8 cellular contexts compared by ENCODE assay signal in the genomic region with DNA sequence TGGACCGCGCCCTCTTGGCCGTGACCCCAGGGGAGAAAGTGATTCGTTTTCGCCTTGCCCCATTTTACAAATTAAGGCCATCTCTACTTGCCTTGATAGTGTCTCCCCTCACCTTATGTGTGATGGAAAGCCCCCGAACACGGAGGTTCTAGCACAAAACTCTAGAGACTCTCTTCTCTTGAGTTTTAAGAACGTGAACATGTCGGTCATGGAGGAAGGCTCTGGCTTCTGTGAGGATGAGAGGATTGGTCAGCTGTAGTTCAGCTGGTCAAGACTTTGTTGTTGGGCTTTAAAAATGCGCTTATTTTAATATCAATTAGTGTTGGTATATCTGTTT. TPM values are rescaled to one million over a fixed set of nuclear protein-coding genes. Genes with fewer than 3 reads are reported as not detected.
DNase-seq lines count a peak whose midpoint lies in the region; ATAC-seq, FAIRE-seq and TF ChIP-seq lines count a peak whose summit lies in the region.

No MANE protein-coding gene starts in this region.

- WGBS in adrenal gland, 4 donors, result 0 to 1% (median 0%) methylated on average over 8 to 10 of the region's 10 CpGs
- WGBS in stomach, 5 donors, result 0 to 1% (median 0%) methylated on average over 7 to 10 of the region's 10 CpGs

- no peak for TF ChIP-seq EP300 in stomach (IDR thresholded peaks at IDR 0.05)

- DNase-seq in NCI-H82 (lab: John Stamatoyannopoulos, UW) (peak; percentile 28), NCI-H82 treated with DMSO at 0.1 percent for 48 hours (lab: John Stamatoyannopoulos, UW; ENCODE audit: unreplicated experiment) (no peak), adrenal gland (no peak), keratinocyte (ENCODE audit: low read depth, low spot score) (no peak), stomach (no peak), AG20443 (ENCODE audit: low spot score) (no peak), H54 (ENCODE audit: insufficient read length, low spot score) (no peak)

- peaks cover 10 to 26% of the 10 kb centered on the region in 2 donors for H3K4me1 ChIP-seq in adrenal gland (replicated peaks in 1 of 2)
- peaks cover 8% of the 10 kb centered on the region for H3K4me1 ChIP-seq in keratinocyte (ENCODE audit: control insufficient read depth, extremely low read depth, insufficient read depth, low read length)
- peaks cover 9 to 43% (median 27%) of the 10 kb centered on the region in 4 donors for H3K4me1 ChIP-seq in stomach

- H3K9ac ChIP-seq in keratinocyte (ENCODE audit: control insufficient read depth, extremely low read depth, insufficient read depth, low read length), result peak overlapping the region; percentile 90

- H2AFZ ChIP-seq in keratinocyte (ENCODE audit: control insufficient read depth, low read length), result peak overlapping the region; percentile 84

- no peaks in the 10 kb centered on the region for H3K27me3 ChIP-seq in adrenal gland
- H3K27me3 ChIP-seq in keratinocyte (ENCODE audit: control insufficient read depth, extremely low read depth, insufficient read depth, low read length), result no peaks in the 10 kb centered on the region
- no peaks in the 10 kb centered on the region for H3K27me3 ChIP-seq in stomach

- H3K27ac ChIP-seq in adrenal gland (peak overlapping the region; percentile 75 to 95 (median 87)), keratinocyte (ENCODE audit: control insufficient read depth, insufficient read depth, low read length) (peak overlapping the region; percentile 86), stomach (peak overlapping the region; percentile 75 to 90 (median 87))

- FAIRE-seq in keratinocyte (lab: Jason Lieb, UNC) (peak; percentile 46), H54 (lab: Jason Lieb, UNC) (no peak)

- TF ChIP-seq POLR2A in adrenal gland (IDR thresholded peaks at IDR 0.05), result no peak
- TF ChIP-seq POLR2A in stomach (IDR thresholded peaks at IDR 0.05), result no peak
- no peak for TF ChIP-seq POLR2A in H54 (IDR thresholded peaks at IDR 0.05; ENCODE audit: low read depth, low read length)

- peak; percentile 31 for ATAC-seq in HG03280 (IDR thresholded peaks at IDR 0.05; ENCODE audit: unreplicated experiment)

- TF ChIP-seq CTCF in adrenal gland (IDR thresholded peaks at IDR 0.05) (no peak), keratinocyte (optimal IDR thresholded peaks at IDR 0.05 in 1 of 3, IDR thresholded peaks at IDR 0.05 in 1 of 3, conservative IDR thresholded peaks at IDR 0.05 in 1 of 3; ENCODE audit: extremely low read depth in 1 of 3, insufficient read depth in 2 of 3, low read length in 3 of 3) (no peak), stomach (IDR thresholded peaks at IDR 0.05) (no peak)

- no peaks in the 10 kb centered on the region for H4K20me1 ChIP-seq in keratinocyte (ENCODE audit: control insufficient read depth, extremely low read depth, insufficient read depth, low read length)

- H3K36me3 ChIP-seq in adrenal gland (replicated peaks in 1 of 2), result peaks cover 0 to 7% of the 10 kb centered on the region in 2 donors
- H3K36me3 ChIP-seq in keratinocyte (ENCODE audit: control insufficient read depth in 2 of 2, extremely low read depth in 1 of 2, insufficient read depth in 2 of 2, low read length in 2 of 2), result peaks cover 0 to 5% of the 10 kb centered on the region in 2 experiments
- peaks cover 5 to 26% (median 15%) of the 10 kb centered on the region in 4 donors for H3K36me3 ChIP-seq in stomach

- H3K4me3 ChIP-seq in adrenal gland (peak overlapping the region; percentile 26 to 98 (median 84)), keratinocyte (ENCODE audit: control insufficient read depth in 2 of 3, extremely low read depth in 1 of 3, insufficient read depth in 2 of 3, low read depth in 1 of 3, low read length in 3 of 3) (peak overlapping the region; percentile 85 to 94 (median 90)), stomach (peak overlapping the region; percentile 67 to 95 (median 84))

- no peaks in the 10 kb centered on the region for H3K9me1 ChIP-seq in keratinocyte (ENCODE audit: control insufficient read depth, extremely low read depth, insufficient read depth, low read length)

- H3K79me2 ChIP-seq in keratinocyte (ENCODE audit: control insufficient read depth, insufficient read depth, low read length), result peaks cover 51% of the 10 kb centered on the region

- intact Hi-C loops in adrenal gland (cut with DNase I), result no loop called here
- intact Hi-C loops in stomach (cut with DNase I; ENCODE audit: low total_unique reads), result no loop called here

- no peaks in the 10 kb centered on the region for H3K9me3 ChIP-seq in adrenal gland (replicated peaks in 1 of 3)
- H3K9me3 ChIP-seq in keratinocyte (ENCODE audit: control insufficient read depth, low read depth, low read length), result no peaks in the 10 kb centered on the region
- no peaks in the 10 kb centered on the region for H3K9me3 ChIP-seq in stomach

- H3K4me2 ChIP-seq in keratinocyte (ENCODE audit: control insufficient read depth, extremely low read depth, insufficient read depth, low read depth, low read length), result peak overlapping the region; percentile 90

- dilution Hi-C loops in keratinocyte (cut with MboI; ENCODE audit: extremely low pct_ligation_motif_present, low sequenced_read_pairs), result no loop called here

RNA-seq across cellular contexts. Expression of a gene that starts 0.8 kb away (rescaled TPM):
- total RNA-seq in adrenal gland, result 100 to 1,000 TPM in 2 of 8 donors, 10 to 100 TPM in 6; 65.5 to 130 (median 87.3) TPM
- 100 to 1,000 TPM in 1 of 3 donors, 10 to 100 TPM in 2; 55.5 to 146 (median 73.8) TPM for polyA plus RNA-seq in adrenal gland
- polyA plus RNA-seq in keratinocyte, result 194 to 237 TPM (median 205 TPM) in 3 replicates
- 327 TPM for polyA plus RNA-seq in keratinocyte (2011; ENCODE audit: low read depth)
- polyA plus RNA-seq in keratinocyte (2011; cell fraction: cytosol; rRNA removed), result 147 and 239 TPM in 2 replicates
- 198 and 231 TPM in 2 replicates for polyA plus RNA-seq in keratinocyte (2011; cell fraction: nucleus; rRNA removed)
- polyA plus RNA-seq in keratinocyte (2012; ENCODE audit: low replicate concordance), result 103 and 136 TPM in 2 replicates
- polyA minus RNA-seq in keratinocyte, result 34.0 to 180 TPM (median 135 TPM) in 3 replicates
- 59.1 TPM for polyA minus RNA-seq in keratinocyte (2011; cell fraction: cytosol; rRNA and poly(A)+ RNA removed)
- polyA minus RNA-seq in keratinocyte (2011; cell fraction: nucleus; rRNA and poly(A)+ RNA removed), result 71.6 and 144 TPM in 2 replicates
- 100 to 1,000 TPM in 3 of 5 donors, 10 to 100 TPM in 2; 57.1 to 494 (median 103) TPM for total RNA-seq in stomach
- polyA plus RNA-seq in stomach, result 100 to 1,000 TPM in 1 of 3 donors, 10 to 100 TPM in 2; 58.2 to 143 (median 63.0) TPM
